In the genomic region with DNA sequence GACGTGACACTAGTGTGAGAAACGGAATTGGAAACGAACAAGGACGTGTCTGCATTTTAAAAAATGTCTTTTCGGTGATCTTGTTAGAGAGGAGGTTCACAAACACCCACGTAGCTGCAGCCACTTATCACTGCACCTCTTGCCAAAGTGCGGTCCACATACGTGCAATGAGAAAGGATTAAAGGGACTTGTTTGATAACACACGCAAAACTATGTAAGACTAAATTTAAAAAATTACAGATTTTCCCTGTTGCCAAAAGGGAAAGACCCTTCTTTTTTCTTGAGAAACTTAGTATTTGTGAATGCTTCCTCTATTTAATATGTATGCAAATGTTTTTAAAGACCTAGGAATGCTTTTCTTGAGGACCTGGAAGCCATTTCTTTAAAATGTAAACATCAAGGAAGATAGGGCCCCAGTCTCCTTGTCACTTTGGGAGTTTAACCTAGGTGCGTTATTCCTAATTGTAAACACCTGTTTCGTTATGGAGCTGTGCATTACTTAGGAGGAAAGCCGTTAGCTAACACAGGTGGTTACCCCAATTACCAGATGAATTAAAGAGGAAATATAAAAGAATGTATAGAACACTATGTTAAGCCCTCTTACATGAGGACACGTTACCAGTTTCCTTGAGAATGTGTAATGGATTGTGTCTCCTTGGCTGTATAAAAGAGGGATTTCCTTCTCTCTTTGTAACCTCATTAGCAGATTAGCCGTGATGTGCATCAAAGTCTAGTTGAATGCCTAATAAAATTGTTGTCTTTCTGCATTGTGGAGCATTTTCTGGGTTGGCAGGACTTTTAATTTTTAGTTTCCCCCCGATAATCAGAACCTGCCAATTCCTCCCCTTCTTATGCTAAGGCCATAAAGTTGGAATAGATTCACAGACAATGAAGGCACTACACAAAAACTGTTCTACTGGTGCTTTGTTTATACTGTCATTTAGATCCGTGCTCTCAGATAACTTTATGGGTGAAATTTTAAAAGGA, we compare ENCODE assay signal across 1 cellular context.
TF ChIP-seq lines count a peak whose summit lies in the region.

No MANE protein-coding gene starts in this region.

TF ChIP-seq in K562, 482 proteins besides CTCF, POLR2A, EP300 and RAD21 (continued from another document):
- TF ChIP-seq, protein P1, sequence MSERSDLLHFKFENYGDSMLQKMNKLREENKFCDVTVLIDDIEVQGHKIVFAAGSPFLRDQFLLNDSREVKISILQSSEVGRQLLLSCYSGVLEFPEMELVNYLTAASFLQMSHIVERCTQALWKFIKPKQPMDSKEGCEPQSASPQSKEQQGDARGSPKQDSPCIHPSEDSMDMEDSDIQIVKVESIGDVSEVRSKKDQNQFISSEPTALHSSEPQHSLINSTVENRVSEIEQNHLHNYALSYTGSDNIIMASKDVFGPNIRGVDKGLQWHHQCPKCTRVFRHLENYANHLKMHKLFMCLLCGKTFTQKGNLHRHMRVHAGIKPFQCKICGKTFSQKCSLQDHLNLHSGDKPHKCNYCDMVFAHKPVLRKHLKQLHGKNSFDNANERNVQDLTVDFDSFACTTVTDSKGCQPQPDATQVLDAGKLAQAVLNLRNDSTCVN (CRISPR knock-in tag; IDR thresholded peaks at IDR 0.05) = no peak
- TF ChIP-seq L3MBTL2 (IDR thresholded peaks at IDR 0.05) = no peak
